In the genomic region with DNA sequence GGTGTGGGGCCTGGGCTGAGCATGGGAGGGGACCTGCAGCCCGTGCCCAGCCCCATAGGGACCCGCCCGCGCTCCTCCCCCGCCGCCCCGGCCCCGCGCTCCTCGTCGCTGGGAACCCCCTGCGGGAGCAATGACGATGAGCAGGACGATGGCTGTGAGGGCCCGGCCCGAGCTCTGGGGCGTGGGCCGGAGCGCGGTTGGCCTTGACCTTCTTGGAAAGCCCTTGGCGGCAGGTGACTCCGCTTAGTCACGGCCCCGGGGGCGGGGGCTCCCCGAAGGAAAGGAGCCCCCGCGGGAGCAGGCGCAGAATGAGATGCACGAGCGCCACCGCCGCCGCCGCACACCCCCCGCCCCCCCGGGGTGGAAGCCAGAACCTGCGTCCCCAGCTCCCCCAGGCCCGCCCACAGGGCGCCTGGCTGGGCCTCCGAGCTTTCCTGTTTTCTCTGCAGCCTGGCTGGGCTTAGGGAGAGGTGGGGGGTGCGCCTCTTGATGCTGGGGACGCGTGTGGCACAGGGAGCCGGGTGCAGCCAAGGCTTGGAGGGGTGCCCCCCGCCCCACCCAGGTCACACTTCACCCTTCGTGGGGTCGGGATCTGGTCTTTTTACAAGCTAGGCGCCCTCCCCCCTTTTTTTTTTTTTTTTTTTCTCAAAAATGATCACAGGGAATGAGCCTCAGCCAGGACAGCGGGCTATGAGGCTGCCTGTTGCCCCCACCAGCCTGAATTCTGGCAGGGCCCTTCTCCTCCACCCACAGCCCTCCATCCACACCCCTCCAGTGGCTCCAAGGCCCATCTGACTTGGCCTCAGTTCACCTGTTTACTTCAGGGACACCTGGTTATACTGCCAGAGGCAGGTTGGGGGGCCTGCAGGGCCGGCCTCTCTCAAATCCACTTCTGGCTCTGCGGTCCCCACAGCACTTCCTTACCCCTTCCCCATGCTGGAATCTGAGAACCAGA, we compare ENCODE assay signal across 1 cellular context.
TF ChIP-seq lines count a peak whose summit lies in the region.

No MANE protein-coding gene starts in this region.

TF ChIP-seq in HepG2, 621 proteins besides CTCF, POLR2A, EP300 and RAD21 (continued from another document and continues in another):
- TF ChIP-seq, protein P1, sequence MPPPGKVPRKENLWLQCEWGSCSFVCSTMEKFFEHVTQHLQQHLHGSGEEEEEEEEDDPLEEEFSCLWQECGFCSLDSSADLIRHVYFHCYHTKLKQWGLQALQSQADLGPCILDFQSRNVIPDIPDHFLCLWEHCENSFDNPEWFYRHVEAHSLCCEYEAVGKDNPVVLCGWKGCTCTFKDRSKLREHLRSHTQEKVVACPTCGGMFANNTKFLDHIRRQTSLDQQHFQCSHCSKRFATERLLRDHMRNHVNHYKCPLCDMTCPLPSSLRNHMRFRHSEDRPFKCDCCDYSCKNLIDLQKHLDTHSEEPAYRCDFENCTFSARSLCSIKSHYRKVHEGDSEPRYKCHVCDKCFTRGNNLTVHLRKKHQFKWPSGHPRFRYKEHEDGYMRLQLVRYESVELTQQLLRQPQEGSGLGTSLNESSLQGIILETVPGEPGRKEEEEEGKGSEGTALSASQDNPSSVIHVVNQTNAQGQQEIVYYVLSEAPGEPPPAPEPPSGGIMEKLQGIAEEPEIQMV (CRISPR knock-in tag; IDR thresholded peaks at IDR 0.05; ENCODE audit: low read depth) = no peak
- TF ChIP-seq CCAR2 (optimal IDR thresholded peaks at IDR 0.05; ENCODE audit: low read depth, low read length) (no peak), NFKB2 (CRISPR knock-in tag; IDR thresholded peaks at IDR 0.05; ENCODE audit: borderline replicate concordance) (no peak), ZNF775 (CRISPR knock-in tag; IDR thresholded peaks at IDR 0.05; ENCODE audit: borderline replicate concordance) (no peak), SCMH1 (CRISPR knock-in tag; IDR thresholded peaks at IDR 0.05; ENCODE audit: borderline replicate concordance) (no peak), RBAK (CRISPR knock-in tag; IDR thresholded peaks at IDR 0.05) (no peak), ZFP1 (CRISPR knock-in tag; IDR thresholded peaks at IDR 0.05) (no peak), REXO4 (CRISPR knock-in tag; IDR thresholded peaks at IDR 0.05; ENCODE audit: borderline replicate concordance) (no peak), NBN (conservative IDR thresholded peaks at IDR 0.05) (no peak), ZNF143 (CRISPR knock-in tag; IDR thresholded peaks at IDR 0.05) (no peak), ZNF274 (CRISPR knock-in tag; IDR thresholded peaks at IDR 0.05) (no peak), U2AF2 (IDR thresholded peaks at IDR 0.05; ENCODE audit: low read depth, low read length) (no peak), SNAPC2 (CRISPR knock-in tag; IDR thresholded peaks at IDR 0.05) (no peak), MTF1 (CRISPR knock-in tag; IDR thresholded peaks at IDR 0.05) (no peak), HMG20B (CRISPR knock-in tag; conservative IDR thresholded peaks at IDR 0.05) (peak; percentile 47; the same call in 1 of the 2 replicates), GPN1 (CRISPR knock-in tag; IDR thresholded peaks at IDR 0.05; ENCODE audit: borderline replicate concordance) (no peak), ZFY (CRISPR knock-in tag; IDR thresholded peaks at IDR 0.05) (peak; percentile 66), ZNF383 (CRISPR knock-in tag; IDR thresholded peaks at IDR 0.05; ENCODE audit: borderline replicate concordance) (no peak), CEBPB (IDR thresholded peaks at IDR 0.05; ENCODE audit: borderline replicate concordance, low read depth, low read length) (no peak), ZMYM3 (CRISPR knock-in tag; IDR thresholded peaks at IDR 0.05) (no peak), CBX5 (CRISPR knock-in tag; IDR thresholded peaks at IDR 0.05; ENCODE audit: borderline replicate concordance) (peak; percentile 77; the same call in 1 of the 2 replicates), ZNF34 (CRISPR knock-in tag; IDR thresholded peaks at IDR 0.05; ENCODE audit: borderline replicate concordance) (no peak), SAFB2 (CRISPR knock-in tag; IDR thresholded peaks at IDR 0.05; ENCODE audit: borderline replicate concordance, low read depth) (no peak), TBL1XR1 (IDR thresholded peaks at IDR 0.05; ENCODE audit: borderline replicate concordance, low read length, partially characterized antibody) (peak; percentile 87), XRCC5 (optimal IDR thresholded peaks at IDR 0.05; ENCODE audit: low read length) (no peak), HOXA7 (CRISPR knock-in tag; IDR thresholded peaks at IDR 0.05) (no peak), EED (CRISPR knock-in tag; IDR thresholded peaks at IDR 0.05) (no peak), ZNF790 (CRISPR knock-in tag; IDR thresholded peaks at IDR 0.05; ENCODE audit: borderline replicate concordance) (no peak), ZNF672 (CRISPR knock-in tag; IDR thresholded peaks at IDR 0.05) (no peak), ZNF282 (IDR thresholded peaks at IDR 0.05; ENCODE audit: partially characterized antibody) (no peak), ZSCAN21 (CRISPR knock-in tag; IDR thresholded peaks at IDR 0.05; ENCODE audit: borderline replicate concordance) (no peak), TP53 (CRISPR knock-in tag; conservative IDR thresholded peaks at IDR 0.05) (no peak), RARG (CRISPR knock-in tag; IDR thresholded peaks at IDR 0.05; ENCODE audit: low read depth) (no peak), ZNF382 (CRISPR knock-in tag; IDR thresholded peaks at IDR 0.05; ENCODE audit: borderline replicate concordance) (no peak), KDM6A (CRISPR knock-in tag; IDR thresholded peaks at IDR 0.05; ENCODE audit: low read depth) (0 out of 2 replicates have a peak, but pooled peaks have one; percentile 8), SMC3 (IDR thresholded peaks at IDR 0.05; ENCODE audit: low read length) (no peak), HOXA9 (CRISPR knock-in tag; IDR thresholded peaks at IDR 0.05; ENCODE audit: borderline replicate concordance) (no peak), CENPT (CRISPR knock-in tag; IDR thresholded peaks at IDR 0.05; ENCODE audit: low read depth) (no peak), ZNF569 (CRISPR knock-in tag; IDR thresholded peaks at IDR 0.05; ENCODE audit: borderline replicate concordance) (no peak), THYN1 (CRISPR knock-in tag; IDR thresholded peaks at IDR 0.05; ENCODE audit: borderline replicate concordance, low read depth) (no peak), SP4 (CRISPR knock-in tag; IDR thresholded peaks at IDR 0.05) (peak; percentile 52; the same call in 1 of the 2 replicates), ZNF7 (CRISPR knock-in tag; IDR thresholded peaks at IDR 0.05) (no peak), HHEX (CRISPR knock-in tag; IDR thresholded peaks at IDR 0.05) (no peak), TOPORS (CRISPR knock-in tag; IDR thresholded peaks at IDR 0.05) (no peak), SOX5 (CRISPR knock-in tag; IDR thresholded peaks at IDR 0.05; ENCODE audit: borderline replicate concordance) (peak; percentile 81; the same call in 1 of the 2 replicates), ASH2L (IDR thresholded peaks at IDR 0.05; ENCODE audit: insufficient read length, low read depth, low read length) (no peak), ARID2 (CRISPR knock-in tag; IDR thresholded peaks at IDR 0.05; ENCODE audit: borderline replicate concordance) (no peak), BRD4 (CRISPR knock-in tag; IDR thresholded peaks at IDR 0.05) (no peak), FOXM1 (CRISPR knock-in tag; IDR thresholded peaks at IDR 0.05) (no peak)
- TF ChIP-seq, protein P2, sequence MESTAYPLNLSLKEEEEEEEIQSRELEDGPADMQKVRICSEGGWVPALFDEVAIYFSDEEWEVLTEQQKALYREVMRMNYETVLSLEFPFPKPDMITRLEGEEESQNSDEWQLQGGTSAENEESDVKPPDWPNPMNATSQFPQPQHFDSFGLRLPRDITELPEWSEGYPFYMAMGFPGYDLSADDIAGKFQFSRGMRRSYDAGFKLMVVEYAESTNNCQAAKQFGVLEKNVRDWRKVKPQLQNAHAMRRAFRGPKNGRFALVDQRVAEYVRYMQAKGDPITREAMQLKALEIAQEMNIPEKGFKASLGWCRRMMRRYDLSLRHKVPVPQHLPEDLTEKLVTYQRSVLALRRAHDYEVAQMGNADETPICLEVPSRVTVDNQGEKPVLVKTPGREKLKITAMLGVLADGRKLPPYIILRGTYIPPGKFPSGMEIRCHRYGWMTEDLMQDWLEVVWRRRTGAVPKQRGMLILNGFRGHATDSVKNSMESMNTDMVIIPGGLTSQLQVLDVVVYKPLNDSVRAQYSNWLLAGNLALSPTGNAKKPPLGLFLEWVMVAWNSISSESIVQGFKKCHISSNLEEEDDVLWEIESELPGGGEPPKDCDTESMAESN (CRISPR knock-in tag; conservative IDR thresholded peaks at IDR 0.05) = no peak
- TF ChIP-seq, protein P3, sequence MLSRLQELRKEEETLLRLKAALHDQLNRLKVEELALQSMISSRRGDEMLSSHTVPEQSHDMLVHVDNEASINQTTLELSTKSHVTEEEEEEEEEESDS (CRISPR knock-in tag; IDR thresholded peaks at IDR 0.05; ENCODE audit: borderline replicate concordance) = no peak
- TF ChIP-seq, protein P4, sequence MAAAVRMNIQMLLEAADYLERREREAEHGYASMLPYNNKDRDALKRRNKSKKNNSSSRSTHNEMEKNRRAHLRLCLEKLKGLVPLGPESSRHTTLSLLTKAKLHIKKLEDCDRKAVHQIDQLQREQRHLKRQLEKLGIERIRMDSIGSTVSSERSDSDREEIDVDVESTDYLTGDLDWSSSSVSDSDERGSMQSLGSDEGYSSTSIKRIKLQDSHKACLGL (CRISPR knock-in tag; IDR thresholded peaks at IDR 0.05) = no peak
- TF ChIP-seq, protein P5, sequence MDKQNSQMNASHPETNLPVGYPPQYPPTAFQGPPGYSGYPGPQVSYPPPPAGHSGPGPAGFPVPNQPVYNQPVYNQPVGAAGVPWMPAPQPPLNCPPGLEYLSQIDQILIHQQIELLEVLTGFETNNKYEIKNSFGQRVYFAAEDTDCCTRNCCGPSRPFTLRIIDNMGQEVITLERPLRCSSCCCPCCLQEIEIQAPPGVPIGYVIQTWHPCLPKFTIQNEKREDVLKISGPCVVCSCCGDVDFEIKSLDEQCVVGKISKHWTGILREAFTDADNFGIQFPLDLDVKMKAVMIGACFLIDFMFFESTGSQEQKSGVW (CRISPR knock-in tag; IDR thresholded peaks at IDR 0.05; ENCODE audit: borderline replicate concordance) = no peak
- TF ChIP-seq, protein P6, sequence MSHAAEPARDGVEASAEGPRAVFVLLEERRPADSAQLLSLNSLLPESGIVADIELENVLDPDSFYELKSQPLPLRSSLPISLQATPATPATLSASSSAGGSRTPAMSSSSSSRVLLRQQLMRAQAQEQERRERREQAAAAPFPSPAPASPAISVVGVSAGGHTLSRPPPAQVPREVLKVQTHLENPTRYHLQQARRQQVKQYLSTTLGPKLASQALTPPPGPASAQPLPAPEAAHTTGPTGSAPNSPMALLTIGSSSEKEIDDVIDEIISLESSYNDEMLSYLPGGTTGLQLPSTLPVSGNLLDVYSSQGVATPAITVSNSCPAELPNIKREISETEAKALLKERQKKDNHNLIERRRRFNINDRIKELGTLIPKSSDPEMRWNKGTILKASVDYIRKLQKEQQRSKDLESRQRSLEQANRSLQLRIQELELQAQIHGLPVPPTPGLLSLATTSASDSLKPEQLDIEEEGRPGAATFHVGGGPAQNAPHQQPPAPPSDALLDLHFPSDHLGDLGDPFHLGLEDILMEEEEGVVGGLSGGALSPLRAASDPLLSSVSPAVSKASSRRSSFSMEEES (CRISPR knock-in tag; IDR thresholded peaks at IDR 0.05) = peak; percentile 96
- TF ChIP-seq, protein P7, sequence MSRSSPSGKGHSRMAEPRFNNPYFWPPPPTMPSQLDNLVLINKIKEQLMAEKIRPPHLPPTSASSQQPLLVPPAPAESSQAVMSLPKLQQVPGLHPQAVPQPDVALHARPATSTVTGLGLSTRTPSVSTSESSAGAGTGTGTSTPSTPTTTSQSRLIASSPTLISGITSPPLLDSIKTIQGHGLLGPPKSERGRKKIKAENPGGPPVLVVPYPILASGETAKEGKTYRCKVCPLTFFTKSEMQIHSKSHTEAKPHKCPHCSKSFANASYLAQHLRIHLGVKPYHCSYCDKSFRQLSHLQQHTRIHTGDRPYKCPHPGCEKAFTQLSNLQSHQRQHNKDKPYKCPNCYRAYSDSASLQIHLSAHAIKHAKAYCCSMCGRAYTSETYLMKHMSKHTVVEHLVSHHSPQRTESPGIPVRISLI (CRISPR knock-in tag; IDR thresholded peaks at IDR 0.05; ENCODE audit: borderline replicate concordance) = peak; percentile 57
- TF ChIP-seq, protein P8, sequence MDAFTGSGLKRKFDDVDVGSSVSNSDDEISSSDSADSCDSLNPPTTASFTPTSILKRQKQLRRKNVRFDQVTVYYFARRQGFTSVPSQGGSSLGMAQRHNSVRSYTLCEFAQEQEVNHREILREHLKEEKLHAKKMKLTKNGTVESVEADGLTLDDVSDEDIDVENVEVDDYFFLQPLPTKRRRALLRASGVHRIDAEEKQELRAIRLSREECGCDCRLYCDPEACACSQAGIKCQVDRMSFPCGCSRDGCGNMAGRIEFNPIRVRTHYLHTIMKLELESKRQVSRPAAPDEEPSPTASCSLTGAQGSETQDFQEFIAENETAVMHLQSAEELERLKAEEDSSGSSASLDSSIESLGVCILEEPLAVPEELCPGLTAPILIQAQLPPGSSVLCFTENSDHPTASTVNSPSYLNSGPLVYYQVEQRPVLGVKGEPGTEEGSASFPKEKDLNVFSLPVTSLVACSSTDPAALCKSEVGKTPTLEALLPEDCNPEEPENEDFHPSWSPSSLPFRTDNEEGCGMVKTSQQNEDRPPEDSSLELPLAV (CRISPR knock-in tag; conservative IDR thresholded peaks at IDR 0.05; ENCODE audit: low read depth) = no peak
